ENCODE assay signal across 24 cellular contexts in the genomic region with DNA sequence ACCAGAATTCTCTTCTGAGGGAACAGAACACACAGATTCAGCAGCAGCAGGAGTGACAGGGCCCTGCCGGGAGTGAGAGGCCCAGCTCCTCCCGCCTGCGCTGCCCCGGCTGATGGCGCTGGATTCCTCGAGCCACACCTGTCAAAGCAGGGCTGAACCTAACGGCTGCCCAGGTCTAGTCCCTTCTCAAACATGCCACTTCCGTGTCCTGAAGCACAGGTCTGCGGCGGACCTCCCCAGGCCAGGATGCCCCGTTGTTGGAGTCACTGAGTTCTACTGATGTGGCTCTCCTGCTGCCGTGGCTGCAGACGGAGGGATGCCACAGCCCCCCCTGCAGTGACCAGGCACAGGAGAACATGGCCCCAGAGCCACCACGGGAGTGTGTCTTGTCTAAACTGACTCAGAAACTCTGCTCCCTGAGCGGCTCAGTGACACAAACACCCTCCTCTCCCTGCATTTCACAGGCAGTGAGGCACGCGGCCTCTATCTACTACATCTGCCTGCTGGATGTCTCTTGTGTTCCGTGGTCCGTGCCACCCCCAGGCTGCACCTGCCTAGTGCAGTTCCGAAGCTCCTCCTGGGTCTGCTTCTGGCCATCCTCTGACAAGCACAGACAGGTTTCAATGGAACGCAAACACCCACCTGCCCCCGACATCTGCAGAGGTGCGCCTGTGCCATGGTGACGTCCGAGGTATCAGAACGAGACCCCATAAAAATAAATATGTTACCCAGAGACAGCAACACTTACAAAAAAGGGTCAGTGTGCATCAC. TPM values are rescaled to one million over a fixed set of nuclear protein-coding genes. Genes with fewer than 3 reads are reported as not detected.
DNase-seq lines count a peak whose midpoint lies in the region; ATAC-seq and TF ChIP-seq lines count a peak whose summit lies in the region.
"Had no signal": no experiment of that assay in that cellular context is flagged by ENCODE, and none has a peak within 500 bp of the region (broad histone marks: within the 10 kb centered on the region; RNA-seq: fewer than 3 reads in every experiment).

No MANE protein-coding gene starts in this region.

- H3K4me2 ChIP-seq in neuronal stem cell (ENCODE audit: insufficient read depth, low read length, poor library complexity, severe bottlenecking) = no peak overlapping the region

- no peaks in the 10 kb centered on the region for H3K4me1 Mint-ChIP-seq in glutamatergic neuron (ENCODE audit: low read depth, unreplicated experiment)
- H3K4me1 Mint-ChIP-seq: CD4-positive, alpha-beta memory T cell had no signal

- peaks cover 6% of the 10 kb centered on the region for H3K36me3 Mint-ChIP-seq in glutamatergic neuron (ENCODE audit: unreplicated experiment)
- H3K36me3 Mint-ChIP-seq: T-cell had no signal

- H3K9me3 Mint-ChIP-seq in glutamatergic neuron (ENCODE audit: unreplicated experiment) = peaks cover 9% of the 10 kb centered on the region

- WGBS in neuronal stem cell (ENCODE audit: extremely low coverage in 2 of 2, insufficient read length in 2 of 2, insufficient replicate concordance in 1 of 2), 2 donors = no CpG with 5 or more reads among the region's 26 CpGs

- H2BK120ac ChIP-seq in neuronal stem cell (ENCODE audit: low read depth, low read length) = no peak overlapping the region

- H2AFZ ChIP-seq in neuronal stem cell (ENCODE audit: low read length) = no peak overlapping the region

- no peak overlapping the region for H3K14ac ChIP-seq in neuronal stem cell (ENCODE audit: low read length)

- no peak overlapping the region for H3K23ac ChIP-seq in neuronal stem cell (ENCODE audit: low read depth, low read length, poor library complexity)

- no peaks in the 10 kb centered on the region for H3K4me1 ChIP-seq in neuronal stem cell (ENCODE audit: control insufficient read depth in 2 of 2, insufficient read depth in 1 of 2, low read depth in 1 of 2, low read length in 2 of 2)
- H3K4me1 ChIP-seq: Caco-2 had no signal

- no peaks in the 10 kb centered on the region for H3K9me3 ChIP-seq in neuronal stem cell (replicated peaks in 1 of 2; ENCODE audit: control insufficient read depth in 2 of 2, insufficient read depth in 1 of 2, low read depth in 1 of 2, low read length in 2 of 2)

- H3K27ac ChIP-seq in neuronal stem cell (replicated peaks; ENCODE audit: low read length) = no peak overlapping the region

- H3K79me1 ChIP-seq in neuronal stem cell (ENCODE audit: low read depth, low read length) = no peaks in the 10 kb centered on the region

- no peak overlapping the region for H2AK5ac ChIP-seq in neuronal stem cell (ENCODE audit: low read depth, low read length)

- no peak overlapping the region for H2BK5ac ChIP-seq in neuronal stem cell (ENCODE audit: low read length)

- H3K27me3 Mint-ChIP-seq in glutamatergic neuron (ENCODE audit: unreplicated experiment) = peaks cover 2% of the 10 kb centered on the region
- H3K27me3 Mint-ChIP-seq: T-cell had no signal

- no peak for ATAC-seq in GM21515 (IDR thresholded peaks at IDR 0.05; ENCODE audit: unreplicated experiment)
- ATAC-seq: HCT116, PC-3, T-cell had no signal

- H2BK12ac ChIP-seq in neuronal stem cell (ENCODE audit: low read length) = no peak overlapping the region

- H3K18ac ChIP-seq in neuronal stem cell (ENCODE audit: low read length) = peak overlapping the region; percentile 13

- peak overlapping the region; percentile 54 for H4K91ac ChIP-seq in neuronal stem cell (ENCODE audit: low read depth, low read length, poor library complexity)

- no peak for TF ChIP-seq CTCF in glutamatergic neuron (IDR thresholded peaks at IDR 0.05; ENCODE audit: partially characterized antibody, unreplicated experiment)

- peak overlapping the region; percentile 11 for H3K27ac Mint-ChIP-seq in glutamatergic neuron (ENCODE audit: unreplicated experiment)
- H3K27ac Mint-ChIP-seq: CD4-positive, alpha-beta memory T cell; T-cell had no signal

- no peak overlapping the region for H3K4me3 Mint-ChIP-seq in glutamatergic neuron (ENCODE audit: unreplicated experiment)
- H3K4me3 Mint-ChIP-seq: CD4-positive, alpha-beta memory T cell; T-cell had no signal

- H3K27me3 ChIP-seq in H7 (ENCODE audit: control insufficient read depth, insufficient read depth, low read length) = no peaks in the 10 kb centered on the region
- H3K27me3 ChIP-seq in neuronal stem cell (ENCODE audit: control insufficient read depth in 3 of 3, insufficient read depth in 3 of 3, low read depth in 1 of 3, low read length in 3 of 3) = peaks cover 0 to 19% (median 0%) of the 10 kb centered on the region in 3 experiments

- H4K8ac ChIP-seq in neuronal stem cell (ENCODE audit: low read depth, low read length) = no peak overlapping the region

- H3K36me3 ChIP-seq in H7 (replicated peaks; ENCODE audit: control insufficient read depth, insufficient read depth, low read length) (no peaks in the 10 kb centered on the region), neuronal stem cell (replicated peaks in 1 of 2; ENCODE audit: control insufficient read depth in 2 of 2, insufficient read depth in 2 of 2, low read length in 2 of 2) (no peaks in the 10 kb centered on the region)

- H3K4me3 ChIP-seq in H7 (ENCODE audit: insufficient read depth, low read depth, low read length) (no peak overlapping the region), neuronal stem cell (ENCODE audit: low read length in 2 of 2) (no peak overlapping the region)

- no peak overlapping the region for H3K9ac ChIP-seq in neuronal stem cell (ENCODE audit: low read depth, low read length, poor library complexity)

- H3K4ac ChIP-seq in neuronal stem cell (ENCODE audit: low read length) = no peak overlapping the region

- no peak overlapping the region for H2BK15ac ChIP-seq in neuronal stem cell (ENCODE audit: low read length)

- peak; percentile 29 for DNase-seq in NCI-H345 (lab: John Stamatoyannopoulos, UW)
- DNase-seq in NCI-H345 treated with DMSO at 0.1 percent for 48 hours (lab: John Stamatoyannopoulos, UW; ENCODE audit: unreplicated experiment) = no peak
- peak; percentile 37 for DNase-seq in H7
- DNase-seq in glutamatergic neuron = no peak
- no peak for DNase-seq in neuronal stem cell (ENCODE audit: low spot score)
- no peak for DNase-seq in NCI-H1048 (lab: John Stamatoyannopoulos, UW)
- no peak for DNase-seq in NCI-H2029 treated with DMSO at 0.1 percent for 48 hours (lab: John Stamatoyannopoulos, UW)
- DNase-seq: C1 segment of cervical spinal cord; Caco-2; CD4-positive, alpha-beta memory T cell; DMS79 treated with DMSO at 0.1 percent for 48 hours; GF-D8; NCI-H1694; NCI-H2081 treated with DMSO at 0.1 percent for 48 hours; NCI-H2171; NCI-H226; NCI-H524; NCI-H748 treated with DMSO at 0.1 percent for 48 hours; NK-92 treated with Interleukin-12 subunit alpha and Interleukin-12 subunit beta, amount 100 ng/mL, for 24 hours; PC-3; SHP77; T-cell had no signal

RNA-seq across cellular contexts. Expression of a gene that starts 44.7 kb away (rescaled TPM):
- 0.59 and 0.87 TPM in 2 replicates for total RNA-seq in H7 (2014; rRNA removed; shearing (Covaris generic))
- 1.3 TPM for total RNA-seq in glutamatergic neuron (ENCODE audit: unreplicated experiment)
- polyA plus RNA-seq in neuronal stem cell (2013, experiment 1 of 2) = 0.03 TPM
- polyA plus RNA-seq in neuronal stem cell (2013, experiment 2 of 2) = 0.04 TPM

Comparison
In these comparisons a context has a peak if more than half of its experiments do, and no peak if none do; other contexts are left out.
1. DNase-seq: peak in NCI-H345 (single experiment) and H7 (single experiment); none in NCI-H345 treated with DMSO at 0.1 percent for 48 hours (single experiment), glutamatergic neuron (single experiment), neuronal stem cell (single experiment), NCI-H1048 (single experiment) and NCI-H2029 treated with DMSO at 0.1 percent for 48 hours (single experiment).